Comparison of ENCODE assay signal across 1 cellular context in genomic region chr3:156630081-156630772, GRCh38.
TF ChIP-seq lines count a peak whose summit lies in the region.

No MANE protein-coding gene starts in this region.

TF ChIP-seq in HEK293, 187 proteins besides CTCF, POLR2A, EP300 and RAD21 (continued from another document):
- TF ChIP-seq IKZF3 (tag by site-specific recombination; IDR thresholded peaks at IDR 0.05) (peak; percentile 86), OSR2 (tag by site-specific recombination; IDR thresholded peaks at IDR 0.05) (peak; percentile 55), FEZF1 (tag by site-specific recombination; IDR thresholded peaks at IDR 0.05) (no peak), ZNF548 (tag by site-specific recombination; IDR thresholded peaks at IDR 0.05) (no peak)
